In genomic region chr7:4198301-4198700, GRCh38 we compare ENCODE assay signal across 30 cellular contexts.
"Had no signal": no experiment of that assay in that cellular context is flagged by ENCODE, and none has a peak within 500 bp of the region (broad histone marks: within the 10 kb centered on the region; RNA-seq: fewer than 3 reads in every experiment).

No MANE protein-coding gene starts in this region.

- H3K4me1 Mint-ChIP-seq: activated CD4-positive, alpha-beta memory T cell treated with anti-CD3 and anti-CD28 coated beads, Interleukin-2, amount 10 ng/mL, durations not matched to agents 7 days and 5 days; activated CD4-positive, alpha-beta T cell treated with anti-CD3 and anti-CD28 coated beads for 36 hours; activated T-helper 17 cell treated with anti-CD3 and anti-CD28 coated beads, Interleukin-2, amount 50 U/mL, for 72 hours; central memory CD8-positive, alpha-beta T cell had no signal

- H3K4me3 ChIP-seq: SJCRH30 had no signal

- FAIRE-seq: astrocyte had no signal

- H3K27ac Mint-ChIP-seq: activated CD4-positive, alpha-beta memory T cell treated with anti-CD3 and anti-CD28 coated beads, Interleukin-2, amount 10 ng/mL, durations not matched to agents 7 days and 5 days; activated CD4-positive, alpha-beta T cell treated with anti-CD3 and anti-CD28 coated beads for 36 hours; activated naive CD4-positive, alpha-beta T cell treated with anti-CD3 and anti-CD28 coated beads for 36 hours; activated naive CD8-positive, alpha-beta T cell; activated T-helper 17 cell treated with anti-CD3 and anti-CD28 coated beads, Interleukin-2, amount 50 U/mL, for 72 hours; brain had no signal

- H3K4me1 ChIP-seq: SJCRH30 had no signal

- H3K27me3 ChIP-seq: SJCRH30 had no signal

- H3K9ac ChIP-seq: SK-N-SH had no signal

- H3K9me3 Mint-ChIP-seq: activated CD4-positive, alpha-beta memory T cell treated with anti-CD3 and anti-CD28 coated beads, Interleukin-2, amount 10 ng/mL, durations not matched to agents 7 days and 5 days; activated naive CD4-positive, alpha-beta T cell treated with anti-CD3 and anti-CD28 coated beads for 36 hours; activated T-helper 17 cell treated with anti-CD3 and anti-CD28 coated beads, Interleukin-2, amount 50 U/mL, for 72 hours; central memory CD8-positive, alpha-beta T cell had no signal

- H3K27me3 Mint-ChIP-seq: activated CD4-positive, alpha-beta memory T cell treated with anti-CD3 and anti-CD28 coated beads, Interleukin-2, amount 10 ng/mL, durations not matched to agents 7 days and 5 days; activated CD4-positive, alpha-beta T cell treated with anti-CD3 and anti-CD28 coated beads for 36 hours; activated naive CD8-positive, alpha-beta T cell; activated T-helper 17 cell treated with anti-CD3 and anti-CD28 coated beads, Interleukin-2, amount 50 U/mL, for 72 hours had no signal

- H3K27ac ChIP-seq: SJCRH30, WERI-Rb-1 had no signal

- ATAC-seq: activated CD4-positive, alpha-beta T cell treated with anti-CD3 and anti-CD28 coated beads for 36 hours; activated T-helper 17 cell treated with anti-CD3 and anti-CD28 coated beads, Interleukin-2, amount 50 U/mL, for 72 hours; Panc1 had no signal

- H3K4me3 Mint-ChIP-seq: activated CD4-positive, alpha-beta memory T cell treated with anti-CD3 and anti-CD28 coated beads, Interleukin-2, amount 10 ng/mL, durations not matched to agents 7 days and 5 days; activated CD4-positive, alpha-beta T cell treated with anti-CD3 and anti-CD28 coated beads for 36 hours; activated naive CD4-positive, alpha-beta T cell treated with anti-CD3 and anti-CD28 coated beads for 36 hours; activated naive CD8-positive, alpha-beta T cell; activated T-helper 17 cell treated with anti-CD3 and anti-CD28 coated beads, Interleukin-2, amount 50 U/mL, for 72 hours; brain; central memory CD8-positive, alpha-beta T cell had no signal

- H3K36me3 Mint-ChIP-seq: activated naive CD8-positive, alpha-beta T cell had no signal

- H3K9me3 ChIP-seq: SJCRH30, SK-N-SH had no signal

- H3K36me3 ChIP-seq: SJCRH30, WERI-Rb-1 had no signal

- DNase-seq: activated CD4-positive, alpha-beta memory T cell treated with anti-CD3 and anti-CD28 coated beads, Interleukin-2, amount 10 ng/mL, durations not matched to agents 7 days and 5 days; activated CD4-positive, alpha-beta T cell treated with anti-CD3 and anti-CD28 coated beads for 36 hours; activated CD4-positive, alpha-beta T cell treated with anti-CD3 and anti-CD28 coated beads, Interleukin-2, amount 50 U/mL, for 1 hour; activated gamma-delta T cell; activated naive CD4-positive, alpha-beta T cell treated with anti-CD3 and anti-CD28 coated beads for 36 hours; activated T-cell treated with anti-CD3 and anti-CD28 coated beads for 4 hours; activated T-cell treated with anti-CD3 and anti-CD28 coated beads, Interleukin-2, amount 50 U/mL, for 48 hours; amygdala; MM.1S; NCI-H1105; NCI-H1436; NCI-H187 treated with DMSO at 0.1 percent for 48 hours; NCI-H2081 treated with DMSO at 0.1 percent for 48 hours; NCI-H2171; NCI-H2227 treated with DMSO at 0.1 percent for 48 hours; NCI-H526; NCI-H82; OCI-M1; Right ventricle myocardium superior; RPMI8226; SJCRH30; SK-N-SH; T-helper 1 cell; WERI-Rb-1 had no signal

- H3K4me2 ChIP-seq: SK-N-SH had no signal
